ENCODE assay signal across 14 cellular contexts in the genomic region with DNA sequence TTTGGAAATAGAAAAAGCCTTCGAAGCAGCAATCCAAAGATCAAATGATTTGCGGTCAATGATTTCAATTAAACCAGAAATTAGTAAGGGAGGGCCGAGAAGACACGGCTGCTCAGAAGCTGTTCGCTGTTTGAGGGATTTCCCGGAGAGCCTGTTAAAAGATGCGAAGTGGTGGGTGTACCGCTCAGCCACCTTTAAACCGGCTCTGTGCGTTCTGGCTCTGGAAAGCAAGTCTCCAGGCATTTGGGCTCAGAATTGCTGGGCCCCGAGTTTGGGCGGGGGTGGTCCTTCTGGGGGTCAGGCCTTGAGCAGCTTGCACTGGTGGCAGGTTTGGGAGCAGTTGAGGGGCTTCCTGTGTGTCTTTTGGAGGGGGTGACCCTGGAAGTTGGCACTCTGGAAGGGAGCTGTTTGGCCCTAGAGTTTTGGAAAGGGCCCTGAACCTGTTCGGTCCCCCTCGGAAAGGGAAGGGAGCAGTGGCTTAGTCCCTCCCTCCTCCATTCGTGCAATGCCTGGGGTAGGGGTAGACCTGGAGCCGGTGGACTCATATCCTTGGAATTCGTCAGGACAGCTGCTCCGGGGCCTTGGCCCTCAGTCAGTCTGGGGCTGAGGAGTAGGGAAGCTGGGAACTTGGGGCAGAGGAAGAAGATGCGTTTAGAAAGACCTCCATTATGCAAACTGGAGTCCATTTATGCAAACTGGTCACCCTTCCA. TPM values are rescaled to one million over a fixed set of nuclear protein-coding genes. Genes with fewer than 3 reads are reported as not detected.
DNase-seq lines count a peak whose midpoint lies in the region; ATAC-seq and TF ChIP-seq lines count a peak whose summit lies in the region.
"Had no signal": no experiment of that assay in that cellular context is flagged by ENCODE, and none has a peak within 500 bp of the region (broad histone marks: within the 10 kb centered on the region; RNA-seq: fewer than 3 reads in every experiment).

No MANE protein-coding gene starts in this region.

- no peaks in the 10 kb centered on the region for H3K36me3 Mint-ChIP-seq in stimulated activated naive CD8-positive, alpha-beta T cell treated with anti-CD3 and anti-CD28 coated beads, Interleukin-15, Interleukin-2, amounts not matched to agents 100 ng/mL and 50 ng/mL, for 24 hours (ENCODE audit: low read depth)

- H3K9ac ChIP-seq in mesendoderm (ENCODE audit: low read length): no peak overlapping the region
- H3K9ac ChIP-seq: GM23248 had no signal

- H3K79me2 ChIP-seq in mesendoderm (ENCODE audit: control insufficient read depth, insufficient read depth, low read length): no peaks in the 10 kb centered on the region

- H3K23ac ChIP-seq in mesendoderm (ENCODE audit: low read length): peak overlapping the region; percentile 36

- no peaks in the 10 kb centered on the region for H3K79me1 ChIP-seq in mesendoderm (ENCODE audit: low read length)

- no peak overlapping the region for H3K4me3 Mint-ChIP-seq in stimulated activated naive CD8-positive, alpha-beta T cell treated with anti-CD3 and anti-CD28 coated beads, Interleukin-15, Interleukin-2, amounts not matched to agents 100 ng/mL and 50 ng/mL, for 24 hours
- H3K4me3 Mint-ChIP-seq: central memory CD8-positive, alpha-beta T cell had no signal

- H3K27me3 Mint-ChIP-seq in stimulated activated naive CD8-positive, alpha-beta T cell treated with anti-CD3 and anti-CD28 coated beads, Interleukin-15, Interleukin-2, amounts not matched to agents 100 ng/mL and 50 ng/mL, for 24 hours: peaks cover 70% of the 10 kb centered on the region

- H4K8ac ChIP-seq in mesendoderm (ENCODE audit: low read depth, low read length): no peak overlapping the region

- H3K27me3 ChIP-seq in mesendoderm (ENCODE audit: insufficient read depth, low read length, poor library complexity) (peaks cover 95% of the 10 kb centered on the region), ovary (peaks cover 14% of the 10 kb centered on the region)

- ATAC-seq in stimulated activated naive CD8-positive, alpha-beta T cell treated with anti-CD3 and anti-CD28 coated beads, Interleukin-15, Interleukin-2, amounts not matched to agents 100 U/mL and 50 U/mL, for 24 hours: no peak

- TF ChIP-seq CTCF in VCaP (conservative IDR thresholded peaks at IDR 0.05): no peak
- TF ChIP-seq CTCF in ovary (IDR thresholded peaks at IDR 0.05): no peak

- no peak overlapping the region for H2AK5ac ChIP-seq in mesendoderm (ENCODE audit: low read length)

- H3K4me1 Mint-ChIP-seq in stimulated activated naive CD8-positive, alpha-beta T cell treated with anti-CD3 and anti-CD28 coated beads, Interleukin-15, Interleukin-2, amounts not matched to agents 100 ng/mL and 50 ng/mL, for 24 hours (ENCODE audit: low read depth): peaks cover 42% of the 10 kb centered on the region

- H3K4ac ChIP-seq in mesendoderm (ENCODE audit: low read depth, low read length): no peak overlapping the region

- TF ChIP-seq EP300 in ovary (IDR thresholded peaks at IDR 0.05): no peak

- no CpG with 5 or more reads among the region's 19 CpGs for WGBS in mesendoderm (ENCODE audit: extremely low coverage, insufficient coverage, low lambda C conversion rate)
- WGBS in ovary, 3 donors: 19 to 24% (median 21%) methylated on average over 19 of the region's 19 CpGs

- H3K36me3 ChIP-seq in mesendoderm (ENCODE audit: control insufficient read depth, insufficient read depth, low read length) (no peaks in the 10 kb centered on the region), ovary (no peaks in the 10 kb centered on the region)
- H3K36me3 ChIP-seq: Peyer's patch, tibial artery had no signal

- H3K27ac Mint-ChIP-seq in stimulated activated naive CD8-positive, alpha-beta T cell treated with anti-CD3 and anti-CD28 coated beads, Interleukin-15, Interleukin-2, amounts not matched to agents 100 ng/mL and 50 ng/mL, for 24 hours: peak overlapping the region; percentile 36

- no peak overlapping the region for H3K4me2 ChIP-seq in mesendoderm (ENCODE audit: low read length)

- H4K5ac ChIP-seq in mesendoderm (ENCODE audit: low read length): no peak overlapping the region

- no peak for DNase-seq in stimulated activated naive CD8-positive, alpha-beta T cell treated with anti-CD3 and anti-CD28 coated beads, Interleukin-15, Interleukin-2, amounts not matched to agents 100 U/mL and 50 U/mL, for 24 hours
- DNase-seq in mesendoderm (peak; percentile 75), ovary (no peak), cerebellar nuclear complex (lab: John Stamatoyannopoulos, UW) (no peak), NCI-H510A (lab: John Stamatoyannopoulos, UW) (no peak)
- no peak for DNase-seq in stimulated activated naive CD4-positive, alpha-beta T cell (lab: John Stamatoyannopoulos, UW)
- DNase-seq: C1 segment of cervical spinal cord, GM23248, NCI-H2171, tibial artery had no signal

- H2BK5ac ChIP-seq in mesendoderm (ENCODE audit: low read length): no peak overlapping the region

- H3K18ac ChIP-seq in mesendoderm (ENCODE audit: low read length): no peak overlapping the region

- H2BK15ac ChIP-seq in mesendoderm (replicated peaks; ENCODE audit: low read depth): no peak overlapping the region

- no peaks in the 10 kb centered on the region for H3K9me3 Mint-ChIP-seq in stimulated activated naive CD8-positive, alpha-beta T cell treated with anti-CD3 and anti-CD28 coated beads, Interleukin-15, Interleukin-2, amounts not matched to agents 100 ng/mL and 50 ng/mL, for 24 hours
- H3K9me3 Mint-ChIP-seq: central memory CD8-positive, alpha-beta T cell had no signal

- TF ChIP-seq POLR2A in ovary (IDR thresholded peaks at IDR 0.05): no peak

- no peak overlapping the region for H2BK120ac ChIP-seq in mesendoderm (ENCODE audit: low read depth, low read length)

- no peaks in the 10 kb centered on the region for H3K9me3 ChIP-seq in ovary
- H3K9me3 ChIP-seq: Peyer's patch, tibial artery had no signal

- intact Hi-C loops in ovary (cut with DNase I): no loop called here

- H3K27ac ChIP-seq in VCaP (peak overlapping the region; percentile 100), mesendoderm (ENCODE audit: low read depth, low read length) (no peak overlapping the region), ovary (no peak overlapping the region)
- H3K27ac ChIP-seq: GM23248, Peyer's patch, tibial artery had no signal

- H3K4me1 ChIP-seq in mesendoderm (ENCODE audit: control insufficient read depth, low read depth, low read length) (no peaks in the 10 kb centered on the region), ovary (ENCODE audit: insufficient read depth) (peaks cover 6% of the 10 kb centered on the region)

- H3K4me3 ChIP-seq in mesendoderm (ENCODE audit: low read length): no peak overlapping the region
- H3K4me3 ChIP-seq in ovary: no peak overlapping the region
- H3K4me3 ChIP-seq: GM23248 had no signal

- no peak overlapping the region for H3K56ac ChIP-seq in mesendoderm (ENCODE audit: low read length)

RNA-seq across cellular contexts. Expression of a gene that starts 3.2 kb away (rescaled TPM):
- polyA plus RNA-seq in mesendoderm (2013, experiment 1 of 2): 0.04 TPM
- polyA plus RNA-seq in mesendoderm (2013, experiment 2 of 2): 0.01 TPM
- under 1 TPM in 3 of 7 donors, not detected in 4; 0.11 to 0.23 (median 0.15) TPM for total RNA-seq in ovary
- under 1 TPM; 0.01 to 0.03 TPM for polyA plus RNA-seq in ovary
- total RNA-seq: GM23248, Peyer's patch had no signal
